Comparison of ENCODE assay signal across 8 cellular contexts in the genomic region with DNA sequence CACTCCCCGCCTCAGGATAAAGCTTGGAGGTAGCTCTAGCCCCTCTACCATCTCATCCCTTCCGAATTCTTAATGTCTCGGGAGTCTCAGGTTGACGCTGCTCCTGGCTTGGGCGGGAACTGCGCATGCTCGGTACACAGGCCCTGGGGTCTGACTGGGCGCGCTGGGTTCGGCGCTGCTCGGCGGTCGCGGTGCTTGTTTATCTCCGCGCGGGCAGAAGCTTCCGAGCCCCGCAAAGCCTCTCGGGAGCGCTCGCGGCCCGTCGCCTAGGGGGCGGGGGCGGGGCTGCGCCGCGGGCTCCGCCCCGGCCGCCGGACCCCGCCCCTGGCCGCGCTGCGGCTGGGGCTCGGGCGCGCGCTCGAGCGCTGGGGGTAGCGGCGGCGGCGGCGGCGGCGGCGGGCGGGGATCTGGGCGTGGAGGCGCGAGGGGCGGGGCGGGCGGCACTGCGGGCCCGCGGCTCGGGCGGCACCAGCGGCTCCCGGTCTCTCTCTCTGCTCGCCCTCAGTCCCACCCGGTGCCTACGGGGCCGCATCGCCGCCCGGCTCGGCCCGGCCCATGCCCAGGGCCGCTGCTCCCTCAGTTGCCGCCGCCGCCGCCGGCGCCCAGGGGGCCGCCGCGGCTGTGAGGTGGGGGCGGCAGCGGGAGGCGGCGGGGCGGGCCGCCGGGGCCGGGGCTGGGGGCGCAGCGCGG. TPM values are rescaled to one million over a fixed set of nuclear protein-coding genes. Genes with fewer than 3 reads are reported as not detected.
A peak's percentile ranks its signal among the peaks of the same experiment; 100 is the strongest.
DNase-seq lines count a peak whose midpoint lies in the region; TF ChIP-seq lines count a peak whose summit lies in the region.

A gene (plus strand): TSS at position 443 of the 690 bp plus-strand sequence. CDS start 302 bp downstream, outside the sequence.

- H4K20me1 ChIP-seq in H9 (ENCODE audit: control insufficient read depth, insufficient read depth, insufficient read length) = no peaks in the 10 kb centered on the region

- H3K56ac ChIP-seq in H9 (ENCODE audit: insufficient read length, low read depth, low read length) = no peak within 1 kb of the TSS

- DNase-seq in EL (peak; percentile 92), H9 (peak; percentile 92), MG63 (peak; percentile 89), SIG-M5 (lab: John Stamatoyannopoulos, UW) (peak; percentile 32), activated gamma-delta T cell (lab: John Stamatoyannopoulos, UW) (peak; percentile 85), fibroblast of villous mesenchyme (ENCODE audit: low read depth) (peak; percentile 95), neural crest cell (ENCODE audit: low read depth, low spot score) (peak; percentile 83), stomach (peak; percentile 90)

- H3K27ac Mint-ChIP-seq in H9 (peak within 1 kb of the TSS; percentile 99 to 100 (median 99)), neural crest cell (ENCODE audit: unreplicated experiment) (peak within 1 kb of the TSS; percentile 99)

- peaks cover 10% of the 10 kb centered on the region for H3K23me2 ChIP-seq in H9 (ENCODE audit: insufficient read length, low read depth, low read length, poor library complexity, severe bottlenecking)

- H2AFZ ChIP-seq in H9 (ENCODE audit: low read length) = peak within 1 kb of the TSS; percentile 49

- no peak within 1 kb of the TSS for H4K5ac ChIP-seq in H9 (ENCODE audit: insufficient read length, low read depth, low read length)

- H3K9ac ChIP-seq in H9 (ENCODE audit: extremely low read depth, insufficient read length, low read length) = peak within 1 kb of the TSS; percentile 95

- H3K18ac ChIP-seq in H9 (ENCODE audit: insufficient read length, low read depth, low read length) = peak within 1 kb of the TSS; percentile 92

- H3K27ac ChIP-seq in H9 (ENCODE audit: insufficient read length, low read depth, low read length) (peak within 1 kb of the TSS; percentile 85), stomach (peak within 1 kb of the TSS; percentile 96 to 100 (median 99))

- peak within 1 kb of the TSS; percentile 97 for H3K4me2 ChIP-seq in H9 (ENCODE audit: insufficient read depth, insufficient read length, low read length)

- H3K79me2 ChIP-seq in H9 (ENCODE audit: insufficient read depth, low read length) = peaks cover 5% of the 10 kb centered on the region; the same call in 1 of the 2 replicates

- H2BK20ac ChIP-seq in H9 (ENCODE audit: low read depth, low read length, poor library complexity, severe bottlenecking) = no peak within 1 kb of the TSS

- no peaks in the 10 kb centered on the region; a peak in 1 of 5 replicates for H3K9me3 Mint-ChIP-seq in H9
- no peaks in the 10 kb centered on the region for H3K9me3 Mint-ChIP-seq in neural crest cell

- no peak for TF ChIP-seq EP300 in stomach (IDR thresholded peaks at IDR 0.05)

- H4K91ac ChIP-seq in H9 (ENCODE audit: insufficient read length, low read depth, low read length) = no peak within 1 kb of the TSS

- H3K9me3 ChIP-seq in H9 (ENCODE audit: control insufficient read depth, low read depth, low read length) (no peaks in the 10 kb centered on the region), MG63 (no peaks in the 10 kb centered on the region), stomach (no peaks in the 10 kb centered on the region)

- H3K27me3 ChIP-seq in H9 (ENCODE audit: insufficient read depth, low read length) = no peaks in the 10 kb centered on the region
- no peaks in the 10 kb centered on the region for H3K27me3 ChIP-seq in MG63
- no peaks in the 10 kb centered on the region for H3K27me3 ChIP-seq in stomach

- H3K27me3 Mint-ChIP-seq in H9 (ENCODE audit: low read depth) (no peaks in the 10 kb centered on the region), neural crest cell (ENCODE audit: low read depth) (no peaks in the 10 kb centered on the region)

- H3K79me1 ChIP-seq in H9 (ENCODE audit: insufficient read depth, low read depth, low read length, poor library complexity, severe bottlenecking) = no peaks in the 10 kb centered on the region

- TF ChIP-seq POLR2A in stomach (IDR thresholded peaks at IDR 0.05) = peak in 1 of 4 donors; percentile 35

- no peak within 1 kb of the TSS for H2BK5ac ChIP-seq in H9 (ENCODE audit: insufficient read length, low read length)

- no peak within 1 kb of the TSS for H4K8ac ChIP-seq in H9 (replicated peaks; ENCODE audit: insufficient read length, low read depth, low read length)

- H3K4me3 Mint-ChIP-seq in H9 = peak within 1 kb of the TSS; percentile 94 to 99
- peak within 1 kb of the TSS; percentile 99 for H3K4me3 Mint-ChIP-seq in neural crest cell

- H3K36me3 ChIP-seq in MG63 (no peaks in the 10 kb centered on the region; the same call in 1 of the 2 replicates), stomach (no peaks in the 10 kb centered on the region)

- peak within 1 kb of the TSS; percentile 86 for H3K4me3 ChIP-seq in MG63
- H3K4me3 ChIP-seq in fibroblast of villous mesenchyme (ENCODE audit: low read depth, low read length) = peak within 1 kb of the TSS; percentile 93
- peak within 1 kb of the TSS; percentile 67 to 80 (median 76) for H3K4me3 ChIP-seq in stomach

- H2BK120ac ChIP-seq in H9 (ENCODE audit: low read depth, low read length, poor library complexity, severe bottlenecking) = no peak within 1 kb of the TSS

- H3K36me3 Mint-ChIP-seq in H9 (ENCODE audit: insufficient read depth in 1 of 3, low read depth in 3 of 3) (peaks cover 2 to 7% (median 4%) of the 10 kb centered on the region in 3 experiments; a peak in 5 of 7 replicates), neural crest cell (ENCODE audit: low read depth) (no peaks in the 10 kb centered on the region)

- H3T11ph ChIP-seq in H9 (ENCODE audit: low read length) = no peak within 1 kb of the TSS

- H3K4ac ChIP-seq in H9 (ENCODE audit: low read depth, low read length) = no peak within 1 kb of the TSS; the same call in 1 of the 2 replicates

- no peak within 1 kb of the TSS; the same call in 1 of the 2 replicates for H2BK15ac ChIP-seq in H9 (ENCODE audit: low read depth, low read length)

- no peak within 1 kb of the TSS for H2AK5ac ChIP-seq in H9 (ENCODE audit: insufficient read length, low read length)

- no peak within 1 kb of the TSS for H2BK12ac ChIP-seq in H9 (ENCODE audit: insufficient read length, low read depth, low read length)

- WGBS in H9 (ENCODE audit: extremely low coverage, insufficient read length, low lambda C conversion rate) = no CpG with 5 or more reads among the region's 97 CpGs
- WGBS in stomach, 5 donors = 0 to 1% (median 0%) methylated on average over 2 to 97 of the region's 97 CpGs

- intact Hi-C loops in stomach (cut with DNase I; ENCODE audit: low total_unique reads) = no loop called here

- peak within 1 kb of the TSS; percentile 98 for H3K14ac ChIP-seq in H9 (ENCODE audit: insufficient read depth, low read length)

- peaks cover 6% of the 10 kb centered on the region for H3K4me1 ChIP-seq in H9 (ENCODE audit: insufficient read depth, low read length)
- H3K4me1 ChIP-seq in stomach = peaks cover 0 to 48% (median 27%) of the 10 kb centered on the region in 4 donors

- peaks cover 28 to 29% of the 10 kb centered on the region in 2 experiments for H3K4me1 Mint-ChIP-seq in H9
- peaks cover 52% of the 10 kb centered on the region for H3K4me1 Mint-ChIP-seq in neural crest cell

- H3K23ac ChIP-seq in H9 (ENCODE audit: insufficient read length, low read depth, low read length) = no peak within 1 kb of the TSS

- TF ChIP-seq CTCF in H9 (conservative IDR thresholded peaks at IDR 0.05) (no peak), fibroblast of villous mesenchyme (IDR thresholded peaks at IDR 0.05; ENCODE audit: insufficient read depth, low read depth, low read length) (no peak), neural crest cell (conservative IDR thresholded peaks at IDR 0.05) (no peak), stomach (IDR thresholded peaks at IDR 0.05) (no peak)

RNA-seq across cellular contexts. Expression of the gene that starts here (rescaled TPM):
- total RNA-seq in H9 (2021) = 31.7 and 32.1 TPM in 2 replicates
- 17.4 and 21.3 TPM in 2 replicates for total RNA-seq in MG63 (2014; rRNA removed; shearing (Covaris generic); ENCODE audit: low replicate concordance)
- 29.0 and 32.8 TPM in 2 replicates for total RNA-seq in fibroblast of villous mesenchyme
- 46.0 and 47.2 TPM in 2 replicates for total RNA-seq in neural crest cell
- total RNA-seq in stomach = 10 to 100 TPM in 3 of 5 donors, 1 to 10 TPM in 2; 2.6 to 51.0 (median 17.5) TPM
- polyA plus RNA-seq in stomach = 1 to 10 TPM; 3.8 to 8.4 (median 7.0) TPM

Comparison
In these comparisons a context has a peak if more than half of its experiments do, and no peak if none do; other contexts are left out.
1. Peak in every context shown above with its lines: DNase-seq, H3K4me3 ChIP-seq and H3K27ac ChIP-seq.
2. DNase-seq: peak in every context shown above with its lines; median percentile 95 in fibroblast of villous mesenchyme; 92 in EL; 92 in H9; 90 in stomach; 89 in MG63; 85 in activated gamma-delta T cell; 83 in neural crest cell; 32 in SIG-M5.